ENCODE assay signal across 12 cellular contexts in genomic region chr9:97772145-97772544, GRCh38.
"Had no signal": no experiment of that assay in that cellular context is flagged by ENCODE, and none has a peak within 500 bp of the region (broad histone marks: within the 10 kb centered on the region; RNA-seq: fewer than 3 reads in every experiment).

No MANE protein-coding gene starts in this region.

- ATAC-seq: gastrocnemius medialis; heart right ventricle; left lobe of liver; stimulated activated memory B cell treated with anti-CD40 and anti-IgM and Interleukin-4, amounts not matched to agents 10 μg/mL and 1 μg/mL and 100 μg/mL, for 72 hours had no signal

- H3K4me1 ChIP-seq: gastrocnemius medialis, parathyroid adenoma, uterus had no signal

- H3K36me3 ChIP-seq: gastrocnemius medialis, heart right ventricle, tibial artery, uterus had no signal

- H2AFZ ChIP-seq: parathyroid adenoma had no signal

- DNase-seq: activated CD4-positive, CD25-positive, alpha-beta regulatory T cell treated with anti-CD3 and anti-CD28 coated beads, Interleukin-2, amount 50 U/mL, for 72 hours; anterior cingulate cortex; erythroblast; gastrocnemius medialis; heart right ventricle; T1000; tibial artery; uterus had no signal

- H3K27me3 ChIP-seq: uterus had no signal

- H3K4me3 ChIP-seq: gastrocnemius medialis, heart right ventricle, tibial artery, uterus had no signal

- H3K27ac Mint-ChIP-seq: activated T-helper 1 cell treated with anti-CD3 and anti-CD28 coated beads, Interleukin-12 subunit alpha, Interleukin-12 subunit beta, Interleukin-2, Interleukin-4 antibody, amounts not matched to agents 30 ng/mL and 10 ng/mL and 1 ng/mL, durations not matched to agents 14 hours and 24 hours and 36 hours; stimulated activated memory B cell treated with anti-CD40 and anti-IgM and Interleukin-4, amounts not matched to agents 10 μg/mL and 1 μg/mL and 100 μg/mL, for 72 hours had no signal

- H3K4me1 Mint-ChIP-seq: stimulated activated memory B cell treated with anti-CD40 and anti-IgM and Interleukin-4, amounts not matched to agents 10 μg/mL and 1 μg/mL and 100 μg/mL, for 72 hours had no signal

- H3K79me2 ChIP-seq: parathyroid adenoma had no signal

- H3K4me3 Mint-ChIP-seq: activated T-helper 1 cell treated with anti-CD3 and anti-CD28 coated beads, Interleukin-12 subunit alpha, Interleukin-12 subunit beta, Interleukin-2, Interleukin-4 antibody, amounts not matched to agents 30 ng/mL and 10 ng/mL and 1 ng/mL, durations not matched to agents 14 hours and 24 hours and 36 hours; stimulated activated memory B cell treated with anti-CD40 and anti-IgM and Interleukin-4, amounts not matched to agents 10 μg/mL and 1 μg/mL and 100 μg/mL, for 72 hours had no signal

- H3K9ac ChIP-seq: parathyroid adenoma had no signal

- H3K9me3 ChIP-seq: gastrocnemius medialis, tibial artery, uterus had no signal

- H3K27ac ChIP-seq: gastrocnemius medialis, heart right ventricle, parathyroid adenoma, tibial artery, uterus had no signal

- H3K36me3 Mint-ChIP-seq: stimulated activated memory B cell treated with anti-CD40 and anti-IgM and Interleukin-4, amounts not matched to agents 10 μg/mL and 1 μg/mL and 100 μg/mL, for 72 hours had no signal

- H3K9me3 Mint-ChIP-seq: activated T-helper 1 cell treated with anti-CD3 and anti-CD28 coated beads, Interleukin-12 subunit alpha, Interleukin-12 subunit beta, Interleukin-2, Interleukin-4 antibody, amounts not matched to agents 30 ng/mL and 10 ng/mL and 1 ng/mL, durations not matched to agents 14 hours and 24 hours and 36 hours had no signal
